ENCODE assay signal across 22 cellular contexts in the genomic region with DNA sequence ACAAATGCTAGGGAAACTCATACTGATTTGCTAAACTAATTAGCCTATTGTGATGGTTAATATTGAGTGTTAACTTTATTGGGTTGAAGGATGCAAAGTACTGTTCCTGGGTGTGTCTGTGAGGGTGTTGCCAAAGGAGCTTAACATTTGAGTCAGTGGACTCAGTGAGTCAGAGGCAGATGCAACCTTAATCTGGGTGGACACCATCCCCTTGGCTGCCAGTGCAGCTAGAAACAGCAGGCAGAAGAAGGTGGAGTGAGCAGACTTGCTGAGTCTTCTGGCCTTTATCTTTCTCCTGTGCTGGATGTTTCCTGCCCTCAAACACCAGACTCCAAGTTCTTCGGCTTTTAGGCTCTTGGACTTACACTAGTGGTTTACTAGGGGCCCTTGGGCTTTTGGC.
"Had no signal": no experiment of that assay in that cellular context is flagged by ENCODE, and none has a peak within 500 bp of the region (broad histone marks: within the 10 kb centered on the region; RNA-seq: fewer than 3 reads in every experiment).

No MANE protein-coding gene starts in this region.

- H3K9me3 Mint-ChIP-seq: activated B cell treated with CpG ODN at 0.5 μM for 24 hours; activated CD4-positive, alpha-beta memory T cell treated with anti-CD3 and anti-CD28 coated beads for 36 hours; activated naive CD4-positive, alpha-beta T cell treated with anti-CD3 and anti-CD28 coated beads, Interleukin-2, amount 50 U/mL, for 72 hours; activated T-helper 1 cell treated with anti-CD3 and anti-CD28 coated beads, Interleukin-12 subunit alpha, Interleukin-12 subunit beta, Interleukin-2, Interleukin-4 antibody, amounts not matched to agents 30 ng/mL and 10 ng/mL and 1 ng/mL, durations not matched to agents 14 hours and 24 hours and 36 hours; naive B cell; neural crest cell had no signal

- H3K4me1 ChIP-seq: gastrocnemius medialis, left ventricle myocardium inferior, vagina had no signal

- DNase-seq: activated B cell treated with CpG ODN at 0.5 μM for 24 hours; activated CD4-positive, alpha-beta memory T cell treated with anti-CD3 and anti-CD28 coated beads for 36 hours; activated CD4-positive, alpha-beta T cell treated with anti-CD3 and anti-CD28 coated beads for 4 hours; activated gamma-delta T cell treated with Interleukin-2 at 50 U/mL for 16 hours; activated T-cell treated with anti-CD3 and anti-CD28 coated beads for 4 hours; dermis blood vessel endothelial cell; effector memory CD8-positive, alpha-beta T cell; gastrocnemius medialis; head of caudate nucleus; left ventricle myocardium inferior; naive B cell; retina; stimulated activated CD4-positive, alpha-beta T cell treated with anti-CD3 and anti-CD28 coated beads, Interleukin-12 subunit alpha, Interleukin-12 subunit beta, amount 100 ng/mL, for 4 hours; stimulated activated CD4-positive, alpha-beta T cell treated with anti-CD3 and anti-CD28 coated beads, Interleukin-1b, Interleukin-23, amount 100 ng/mL, for 48 hours; stimulated activated CD8-positive, alpha-beta memory T cell treated with anti-CD3 and anti-CD28 coated beads, Interleukin-4, amount 100 ng/mL, for 48 hours; stimulated activated naive CD8-positive, alpha-beta T cell treated with anti-CD3 and anti-CD28 coated beads, Interleukin-15, Interleukin-2, amounts not matched to agents 100 U/mL and 50 U/mL, for 24 hours; trophoblast cell had no signal

- H3K27ac Mint-ChIP-seq: activated B cell treated with CpG ODN at 0.5 μM for 24 hours; activated CD4-positive, alpha-beta memory T cell treated with anti-CD3 and anti-CD28 coated beads for 36 hours; activated naive CD4-positive, alpha-beta T cell treated with anti-CD3 and anti-CD28 coated beads, Interleukin-2, amount 50 U/mL, for 72 hours; activated T-helper 1 cell treated with anti-CD3 and anti-CD28 coated beads, Interleukin-12 subunit alpha, Interleukin-12 subunit beta, Interleukin-2, Interleukin-4 antibody, amounts not matched to agents 30 ng/mL and 10 ng/mL and 1 ng/mL, durations not matched to agents 14 hours and 24 hours and 36 hours; effector memory CD8-positive, alpha-beta T cell had no signal

- H3K4me3 Mint-ChIP-seq: activated B cell treated with CpG ODN at 0.5 μM for 24 hours; activated CD4-positive, alpha-beta memory T cell treated with anti-CD3 and anti-CD28 coated beads for 36 hours; activated T-helper 1 cell treated with anti-CD3 and anti-CD28 coated beads, Interleukin-12 subunit alpha, Interleukin-12 subunit beta, Interleukin-2, Interleukin-4 antibody, amounts not matched to agents 30 ng/mL and 10 ng/mL and 1 ng/mL, durations not matched to agents 14 hours and 24 hours and 36 hours; effector memory CD8-positive, alpha-beta T cell; naive B cell; neural crest cell had no signal

- H3K27ac ChIP-seq: cardiac muscle cell, gastrocnemius medialis, left ventricle myocardium inferior, vagina had no signal

- H3K27me3 Mint-ChIP-seq: activated B cell treated with CpG ODN at 0.5 μM for 24 hours; activated CD4-positive, alpha-beta memory T cell treated with anti-CD3 and anti-CD28 coated beads for 36 hours; effector memory CD8-positive, alpha-beta T cell; naive B cell had no signal

- H3K4me1 Mint-ChIP-seq: activated B cell treated with CpG ODN at 0.5 μM for 24 hours, naive B cell had no signal

- H3K9me3 ChIP-seq: gastrocnemius medialis, left ventricle myocardium inferior, vagina had no signal

- H3K4me3 ChIP-seq: cardiac muscle cell, gastrocnemius medialis, left ventricle myocardium inferior, vagina had no signal

- H3K36me3 Mint-ChIP-seq: activated CD4-positive, alpha-beta memory T cell treated with anti-CD3 and anti-CD28 coated beads for 36 hours; activated naive CD4-positive, alpha-beta T cell treated with anti-CD3 and anti-CD28 coated beads, Interleukin-2, amount 50 U/mL, for 72 hours; naive B cell had no signal

- H3K36me3 ChIP-seq: cardiac muscle cell, gastrocnemius medialis, left ventricle myocardium inferior, vagina had no signal

- ATAC-seq: activated naive CD4-positive, alpha-beta T cell treated with anti-CD3 and anti-CD28 coated beads, Interleukin-2, amount 50 U/mL, for 72 hours; effector memory CD8-positive, alpha-beta T cell; gastrocnemius medialis; stimulated activated naive CD8-positive, alpha-beta T cell treated with anti-CD3 and anti-CD28 coated beads, Interleukin-15, Interleukin-2, amounts not matched to agents 100 U/mL and 50 U/mL, for 24 hours had no signal

- H3K27me3 ChIP-seq: cardiac muscle cell, gastrocnemius medialis, vagina had no signal
